Comparison of ENCODE assay signal across 1 cellular context in genomic region chr6:24768361-24768760, GRCh38.
TF ChIP-seq lines count a peak whose summit lies in the region.

No MANE protein-coding gene starts in this region.

TF ChIP-seq in IMR-90, 13 proteins besides CTCF, POLR2A, EP300 and RAD21:
- TF ChIP-seq BHLHE40 (IDR thresholded peaks at IDR 0.05; ENCODE audit: low read depth, low read length) (no peak), MAZ (IDR thresholded peaks at IDR 0.05; ENCODE audit: borderline replicate concordance, low read depth, low read length) (no peak), RCOR1 (IDR thresholded peaks at IDR 0.05; ENCODE audit: insufficient replicate concordance, low read length) (no peak), MAFK (IDR thresholded peaks at IDR 0.05; ENCODE audit: low read depth, low read length) (no peak), USF2 (IDR thresholded peaks at IDR 0.05; ENCODE audit: low read depth, low read length) (no peak), MXI1 (IDR thresholded peaks at IDR 0.05; ENCODE audit: borderline replicate concordance, low read depth, low read length) (no peak), NFE2L2 (IDR thresholded peaks at IDR 0.05; ENCODE audit: low read depth, low read length) (no peak), CEBPB (IDR thresholded peaks at IDR 0.05; ENCODE audit: low read depth, low read length) (no peak), RFX5 (IDR thresholded peaks at IDR 0.05; ENCODE audit: low read depth, low read length) (no peak)
